In the genomic region with DNA sequence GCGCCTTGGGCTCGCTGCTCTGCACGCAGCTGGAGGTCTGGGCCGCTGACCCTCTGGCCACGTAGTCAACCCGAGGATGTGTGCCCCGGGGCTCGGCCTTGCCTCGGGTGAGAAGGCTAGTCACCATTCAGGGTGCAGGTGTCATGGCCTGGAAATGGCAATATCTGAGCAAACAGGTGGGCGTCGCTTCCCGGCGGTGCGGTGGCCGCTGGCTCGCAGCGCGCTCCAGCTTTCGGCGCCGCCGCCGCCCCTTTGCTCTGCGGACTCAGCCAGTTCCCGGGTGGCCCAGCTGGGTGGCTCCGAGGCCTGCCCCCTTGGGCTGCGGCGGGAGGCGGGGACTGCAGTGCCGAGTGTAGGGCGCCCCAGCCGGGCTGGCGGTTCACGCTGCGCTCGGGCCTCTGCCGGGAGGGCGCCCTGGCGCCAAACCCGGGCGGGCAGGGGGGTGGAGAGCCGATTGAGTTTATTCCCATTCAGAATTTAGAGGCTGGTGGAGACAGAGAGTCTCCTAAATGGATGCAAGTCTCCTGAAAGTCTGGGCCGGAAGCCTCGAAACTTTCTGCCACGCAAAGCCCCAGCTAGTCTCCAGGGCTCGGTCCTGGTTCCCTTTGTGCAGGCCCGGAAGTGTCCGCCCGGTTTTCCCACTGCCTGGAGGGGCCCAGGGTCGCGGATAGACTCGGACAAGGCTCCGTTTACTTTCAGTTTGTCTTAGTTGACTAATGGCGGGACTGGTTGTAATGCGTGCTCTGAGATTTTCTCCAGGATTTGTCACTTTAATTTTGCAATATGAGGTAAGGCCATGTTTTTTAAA, we compare ENCODE assay signal across 8 cellular contexts. TPM values are rescaled to one million over a fixed set of nuclear protein-coding genes. Genes with fewer than 3 reads are reported as not detected.
A peak's percentile ranks its signal among the peaks of the same experiment; 100 is the strongest.
DNase-seq lines count a peak whose midpoint lies in the region; ATAC-seq and TF ChIP-seq lines count a peak whose summit lies in the region.

No MANE protein-coding gene starts in this region.

- peak overlapping the region; percentile 74 for H3K9ac ChIP-seq in adipocyte (ENCODE audit: low read length)

- no peaks in the 10 kb centered on the region for H3K9me3 Mint-ChIP-seq in CD4-positive, alpha-beta T cell
- H3K9me3 Mint-ChIP-seq in stimulated activated naive CD8-positive, alpha-beta T cell treated with anti-CD3 and anti-CD28 coated beads, Interleukin-15, Interleukin-2, amounts not matched to agents 100 ng/mL and 50 ng/mL, for 24 hours = no peaks in the 10 kb centered on the region

- no peaks in the 10 kb centered on the region for H3K36me3 ChIP-seq in adipocyte (ENCODE audit: control insufficient read depth, insufficient read depth, low read length, severe bottlenecking)

- intact Hi-C loops in CD4-positive, alpha-beta T cell (cut with DNase I, micrococcal nuclease) = no loop called here

- CTCF ChIA-PET in CD4-positive, alpha-beta T cell (lab: Charles Lee) = no interaction called here

- H3K9me3 ChIP-seq in CD4-positive, alpha-beta T cell (ENCODE audit: control insufficient read depth, low read length) = no peaks in the 10 kb centered on the region
- H3K9me3 ChIP-seq in adipocyte (ENCODE audit: control insufficient read depth, low read length) = no peaks in the 10 kb centered on the region

- no peak for DNase-seq in CD4-positive, alpha-beta T cell
- DNase-seq in adipocyte (ENCODE audit: low read depth) = peak; percentile 76
- DNase-seq in iPS-NIHi7 (ENCODE audit: extremely low spot score) = peak; percentile 44
- DNase-seq in foreskin melanocyte = no peak
- no peak for DNase-seq in kidney glomerular epithelial cell (lab: John Stamatoyannopoulos, UW)

- ATAC-seq in CD4-positive, alpha-beta T cell (ENCODE audit: poor library complexity) = peak; percentile 34
- ATAC-seq in GM19328 (IDR thresholded peaks at IDR 0.05; ENCODE audit: unreplicated experiment) (peak; percentile 53), HG03457 (IDR thresholded peaks at IDR 0.05; ENCODE audit: unreplicated experiment) (peak; percentile 48)

- peaks cover 16% of the 10 kb centered on the region for H3K4me1 ChIP-seq in adipocyte (ENCODE audit: control insufficient read depth, insufficient read depth, low read length)

- peak overlapping the region; percentile 61 for H3K4me3 Mint-ChIP-seq in CD4-positive, alpha-beta T cell
- peak overlapping the region; percentile 66 for H3K4me3 Mint-ChIP-seq in stimulated activated naive CD8-positive, alpha-beta T cell treated with anti-CD3 and anti-CD28 coated beads, Interleukin-15, Interleukin-2, amounts not matched to agents 100 ng/mL and 50 ng/mL, for 24 hours

- no peak overlapping the region for H3K27ac ChIP-seq in CD4-positive, alpha-beta T cell (ENCODE audit: low read depth, low read length)

- no peak overlapping the region for H3K27ac Mint-ChIP-seq in CD4-positive, alpha-beta T cell
- H3K27ac Mint-ChIP-seq in stimulated activated naive CD8-positive, alpha-beta T cell treated with anti-CD3 and anti-CD28 coated beads, Interleukin-15, Interleukin-2, amounts not matched to agents 100 ng/mL and 50 ng/mL, for 24 hours = no peak overlapping the region

- no peak for TF ChIP-seq CTCF in CD4-positive, alpha-beta T cell (IDR thresholded peaks at IDR 0.05)

- POLR2A ChIA-PET in CD4-positive, alpha-beta T cell (lab: Charles Lee) = no interaction called here

- H3K36me3 Mint-ChIP-seq in CD4-positive, alpha-beta T cell (ENCODE audit: low read depth) = no peaks in the 10 kb centered on the region
- H3K36me3 Mint-ChIP-seq in stimulated activated naive CD8-positive, alpha-beta T cell treated with anti-CD3 and anti-CD28 coated beads, Interleukin-15, Interleukin-2, amounts not matched to agents 100 ng/mL and 50 ng/mL, for 24 hours (ENCODE audit: low read depth) = no peaks in the 10 kb centered on the region

- H3K4me1 Mint-ChIP-seq in CD4-positive, alpha-beta T cell (ENCODE audit: low read depth) = peaks cover 18% of the 10 kb centered on the region
- peaks cover 14% of the 10 kb centered on the region for H3K4me1 Mint-ChIP-seq in stimulated activated naive CD8-positive, alpha-beta T cell treated with anti-CD3 and anti-CD28 coated beads, Interleukin-15, Interleukin-2, amounts not matched to agents 100 ng/mL and 50 ng/mL, for 24 hours (ENCODE audit: low read depth)

- H3K27me3 ChIP-seq in CD4-positive, alpha-beta T cell (ENCODE audit: control insufficient read depth, insufficient read depth, low read length) = peaks cover 89% of the 10 kb centered on the region
- peaks cover 42% of the 10 kb centered on the region for H3K27me3 ChIP-seq in adipocyte (replicated peaks; ENCODE audit: control insufficient read depth, insufficient read depth, low read length)

- H3K27me3 Mint-ChIP-seq in CD4-positive, alpha-beta T cell = peaks cover 95% of the 10 kb centered on the region
- peaks cover 79% of the 10 kb centered on the region for H3K27me3 Mint-ChIP-seq in stimulated activated naive CD8-positive, alpha-beta T cell treated with anti-CD3 and anti-CD28 coated beads, Interleukin-15, Interleukin-2, amounts not matched to agents 100 ng/mL and 50 ng/mL, for 24 hours

- H3K4me3 ChIP-seq in adipocyte (ENCODE audit: low read length) = peak overlapping the region; percentile 85

RNA-seq across cellular contexts. Expression of a gene that starts 11.3 kb away (rescaled TPM):
- under 1 TPM in 1 of 2 experiments, not detected in 1; 0.16 TPM for total RNA-seq in CD4-positive, alpha-beta T cell

Comparison
In these comparisons a context has a peak if more than half of its experiments do, and no peak if none do; other contexts are left out.
1. DNase-seq: peak in adipocyte (single experiment) and iPS-NIHi7 (single experiment); none in CD4-positive, alpha-beta T cell (0 of 10), foreskin melanocyte (single experiment) and kidney glomerular epithelial cell (single experiment).
2. Peak in every context shown above with its lines, with median percentiles within 50 percentile points of each other: ATAC-seq.